9 cellular contexts compared by ENCODE assay signal in genomic region chr2:230007931-230008707, GRCh38.
DNase-seq lines count a peak whose midpoint lies in the region; ATAC-seq and TF ChIP-seq lines count a peak whose summit lies in the region.
"Had no signal": no experiment of that assay in that cellular context is flagged by ENCODE, and none has a peak within 500 bp of the region (broad histone marks: within the 10 kb centered on the region; RNA-seq: fewer than 3 reads in every experiment).

No MANE protein-coding gene starts in this region.

- H3K27ac ChIP-seq in HEK293 (ENCODE audit: extremely low read depth, low read depth, low read length): no peak overlapping the region

- no peaks in the 10 kb centered on the region for H3K9me3 ChIP-seq in HEK293 (ENCODE audit: control insufficient read depth, insufficient read depth, low read depth, low read length)

- POLR2A ChIA-PET in HEK293 (lab: Yijun Ruan, JAX): no interaction called here
- POLR2A ChIA-PET in activated CD4-positive, alpha-beta T cell treated with anti-CD3 and anti-CD28 coated beads for 36 hours (lab: Charles Lee): interaction anchor here (1.4 kb wide), 1 partner anchor 152 kb away, joined by 10 read pairs; no protein-coding TSS in a partner anchor

- CTCF ChIA-PET in HEK293 (lab: Yijun Ruan, JAX): interaction anchor here (0.5 to 3.8 kb wide), 25 partner anchors 8 to 1593 kb away, joined by 3 to 38 read pairs (median 4); partner anchors contain the start of gene SLC16A14
- CTCF ChIA-PET in activated CD4-positive, alpha-beta T cell treated with anti-CD3 and anti-CD28 coated beads for 36 hours (lab: Charles Lee): interaction anchor here (0.6 to 4.0 kb wide), 40 partner anchors 8 to 1087 kb away, joined by 3 to 71 read pairs (median 4); partner anchors contain the start of genes FBXO36, SLC16A14 and TRIP12

- intact Hi-C loops in activated CD4-positive, alpha-beta T cell treated with anti-CD3 and anti-CD28 coated beads for 36 hours (cut with DNase I, micrococcal nuclease): loop anchor here (1.0 to 10.0 kb wide), 6 partner anchors 59 to 789 kb away; partner anchors contain the start of genes CAB39 (in 1 of the 2) and SLC16A14 (in 1 of the 2)

- no peaks in the 10 kb centered on the region for H3K36me3 ChIP-seq in HEK293 (ENCODE audit: control insufficient read depth in 2 of 2, insufficient read depth in 1 of 2, low read length in 2 of 2)

- DNase-seq in COLO829 (ENCODE audit: low spot score) (peak; percentile 36), NCI-H460 (ENCODE audit: extremely low read depth, low read depth) (peak; percentile 73), chondrocyte (ENCODE audit: low spot score) (no peak), left kidney (ENCODE audit: low read depth, low spot score) (peak; percentile 63)
- DNase-seq in activated CD4-positive, alpha-beta T cell treated with anti-CD3 and anti-CD28 coated beads for 36 hours: peak; percentile 92
- DNase-seq in stimulated activated CD4-positive, alpha-beta T cell treated with anti-CD3 and anti-CD28 coated beads, Interleukin-2, amount 100 ng/mL, for 4 hours (ENCODE audit: low read depth): peak; percentile 73

- no peaks in the 10 kb centered on the region for H3K36me3 Mint-ChIP-seq in activated CD4-positive, alpha-beta T cell treated with anti-CD3 and anti-CD28 coated beads for 36 hours (ENCODE audit: low read depth)
- no peaks in the 10 kb centered on the region for H3K36me3 Mint-ChIP-seq in chondrocyte (ENCODE audit: low read depth)
- H3K36me3 Mint-ChIP-seq: IgD-negative memory B cell had no signal

- no peak overlapping the region for H3K4me3 Mint-ChIP-seq in activated CD4-positive, alpha-beta T cell treated with anti-CD3 and anti-CD28 coated beads for 36 hours
- H3K4me3 Mint-ChIP-seq in chondrocyte (ENCODE audit: unreplicated experiment): no peak overlapping the region

- H3K4me1 Mint-ChIP-seq in activated CD4-positive, alpha-beta T cell treated with anti-CD3 and anti-CD28 coated beads for 36 hours: peaks cover 5% of the 10 kb centered on the region
- H3K4me1 Mint-ChIP-seq in chondrocyte (ENCODE audit: low read depth): peaks cover 19% of the 10 kb centered on the region

- peak; percentile 69 for ATAC-seq in activated CD4-positive, alpha-beta T cell treated with anti-CD3 and anti-CD28 coated beads for 36 hours
- ATAC-seq in HG03025 (IDR thresholded peaks at IDR 0.05; ENCODE audit: low FRiP score, unreplicated experiment): no peak

- H3K27ac Mint-ChIP-seq in activated CD4-positive, alpha-beta T cell treated with anti-CD3 and anti-CD28 coated beads for 36 hours: no peak overlapping the region
- H3K27ac Mint-ChIP-seq in chondrocyte (ENCODE audit: unreplicated experiment): no peak overlapping the region
- H3K27ac Mint-ChIP-seq: IgD-negative memory B cell had no signal

- TF ChIP-seq CTCF in HEK293 (tag by site-specific recombination; IDR thresholded peaks at IDR 0.05) (0 out of 2 replicates have a peak, but pooled peaks have one; percentile 50), chondrocyte (IDR thresholded peaks at IDR 0.05) (peak; percentile 97)

- H3K9me3 Mint-ChIP-seq in activated CD4-positive, alpha-beta T cell treated with anti-CD3 and anti-CD28 coated beads for 36 hours (ENCODE audit: low read depth): no peaks in the 10 kb centered on the region
- no peaks in the 10 kb centered on the region for H3K9me3 Mint-ChIP-seq in chondrocyte (ENCODE audit: low read depth)
- H3K9me3 Mint-ChIP-seq: IgD-negative memory B cell had no signal

- no peaks in the 10 kb centered on the region for H3K4me1 ChIP-seq in HEK293 (ENCODE audit: control insufficient read depth, insufficient read depth, low read length)

- H3K27me3 Mint-ChIP-seq in activated CD4-positive, alpha-beta T cell treated with anti-CD3 and anti-CD28 coated beads for 36 hours: no peaks in the 10 kb centered on the region
- no peaks in the 10 kb centered on the region for H3K27me3 Mint-ChIP-seq in chondrocyte (ENCODE audit: low read depth)
- H3K27me3 Mint-ChIP-seq: IgD-negative memory B cell had no signal

- H3K4me3 ChIP-seq in HEK293 (ENCODE audit: low read depth, low read length): no peak overlapping the region

TF ChIP-seq in HEK293, 187 proteins besides CTCF, POLR2A, EP300 and RAD21 (continues in another document):
- no peak for TF ChIP-seq ZNF792 (tag by site-specific recombination; IDR thresholded peaks at IDR 0.05)
- no peak for TF ChIP-seq ZNF560 (tag by site-specific recombination; IDR thresholded peaks at IDR 0.05; ENCODE audit: borderline replicate concordance)
- TF ChIP-seq ZNF660 (tag by site-specific recombination; IDR thresholded peaks at IDR 0.05): peak; percentile 34; the same call in 1 of the 2 replicates
- TF ChIP-seq ZBTB21 (tag by site-specific recombination; IDR thresholded peaks at IDR 0.05): no peak
- TF ChIP-seq HOXC10 (CRISPR knock-in tag; IDR thresholded peaks at IDR 0.05): no peak
- no peak for TF ChIP-seq ZNF837 (tag by site-specific recombination; IDR thresholded peaks at IDR 0.05)
- no peak for TF ChIP-seq ZSCAN5A (tag by site-specific recombination; IDR thresholded peaks at IDR 0.05)
- TF ChIP-seq PRDM10 (tag by site-specific recombination; IDR thresholded peaks at IDR 0.05): 0 out of 2 replicates have a peak, but pooled peaks have one; percentile 17
- TF ChIP-seq ZNF157 (tag by site-specific recombination; IDR thresholded peaks at IDR 0.05): no peak
- TF ChIP-seq ZNF571 (tag by site-specific recombination; IDR thresholded peaks at IDR 0.05): no peak
- no peak for TF ChIP-seq ZNF664 (tag by site-specific recombination; IDR thresholded peaks at IDR 0.05)
- TF ChIP-seq ZNF600 (tag by site-specific recombination; IDR thresholded peaks at IDR 0.05): no peak
- TF ChIP-seq PRDM1 (tag by site-specific recombination; IDR thresholded peaks at IDR 0.05): no peak
- no peak for TF ChIP-seq ZBTB44 (tag by site-specific recombination; IDR thresholded peaks at IDR 0.05)
